In genomic region chr7:24034251-24034650, GRCh38 we compare ENCODE assay signal across 25 cellular contexts.
"Had no signal": no experiment of that assay in that cellular context is flagged by ENCODE, and none has a peak within 500 bp of the region (broad histone marks: within the 10 kb centered on the region; RNA-seq: fewer than 3 reads in every experiment).

No MANE protein-coding gene starts in this region.

- H3K4me1 ChIP-seq: neural progenitor cell, parathyroid adenoma, psoas muscle, right lobe of liver, sigmoid colon, stomach, thyroid gland, tibial nerve, upper lobe of left lung, vagina had no signal

- ATAC-seq: natural killer cell; psoas muscle; right cardiac atrium; right lobe of liver; stimulated activated effector memory CD8-positive, alpha-beta T cell treated with anti-CD3 and anti-CD28 coated beads, Interleukin-12 subunit alpha, Interleukin-12 subunit beta, amount 100 ng/mL, for 72 hours; stimulated activated naive B cell treated with anti-CD40 and anti-IgM and Interleukin-4, amounts not matched to agents 10 μg/mL and 1 μg/mL and 100 μg/mL, for 72 hours had no signal

- H3K9ac ChIP-seq: neural progenitor cell, parathyroid adenoma had no signal

- H3K79me2 ChIP-seq: parathyroid adenoma had no signal

- H2AFZ ChIP-seq: neural progenitor cell, parathyroid adenoma had no signal

- DNase-seq: natural killer cell; occipital lobe; ovary; posterior cingulate gyrus; psoas muscle; right cardiac atrium; right lobe of liver; sigmoid colon; small intestine; stimulated activated CD4-positive, alpha-beta T cell treated with anti-CD3 and anti-CD28 coated beads, Interleukin-15, amount 100 ng/mL, for 24 hours; stimulated activated CD4-positive, alpha-beta T cell treated with anti-CD3 and anti-CD28 coated beads, Interleukin-2, amount 100 ng/mL, for 24 hours; stimulated activated CD4-positive, alpha-beta T cell treated with anti-CD3 and anti-CD28 coated beads, Interleukin-2, amount 100 ng/mL, for 48 hours; stimulated activated CD4-positive, alpha-beta T cell treated with anti-CD3 and anti-CD28 coated beads, Interleukin-4, amount 100 ng/mL, for 24 hours; stimulated activated naive B cell treated with anti-CD40 and anti-IgM and Interleukin-4, amounts not matched to agents 10 μg/mL and 1 μg/mL and 100 μg/mL, for 72 hours; stimulated activated naive CD4-positive, alpha-beta T cell treated with Interleukin-2 at 50 U/mL for 16 hours; stomach; thyroid gland; trophoblast cell; upper lobe of left lung had no signal

- H3K36me3 ChIP-seq: neural progenitor cell, ovary, right lobe of liver, sigmoid colon, stomach, thoracic aorta, thyroid gland, tibial nerve, upper lobe of left lung, vagina had no signal

- H3K27me3 ChIP-seq: neural progenitor cell, ovary, right lobe of liver, sigmoid colon, stomach, thyroid gland, tibial nerve, upper lobe of left lung, vagina had no signal

- H3K9me3 ChIP-seq: ovary, psoas muscle, right lobe of liver, sigmoid colon, stomach, thoracic aorta, thyroid gland, tibial nerve, upper lobe of left lung, vagina had no signal

- H3K4me3 ChIP-seq: neural progenitor cell, ovary, psoas muscle, right lobe of liver, sigmoid colon, stomach, thoracic aorta, thyroid gland, tibial nerve, upper lobe of left lung, vagina had no signal

- H3K4me2 ChIP-seq: neural progenitor cell had no signal

- H3K27ac ChIP-seq: neural progenitor cell, ovary, parathyroid adenoma, psoas muscle, right lobe of liver, sigmoid colon, stomach, thoracic aorta, thyroid gland, tibial nerve, upper lobe of left lung, vagina had no signal
